Comparison of ENCODE assay signal across 23 cellular contexts in the genomic region with DNA sequence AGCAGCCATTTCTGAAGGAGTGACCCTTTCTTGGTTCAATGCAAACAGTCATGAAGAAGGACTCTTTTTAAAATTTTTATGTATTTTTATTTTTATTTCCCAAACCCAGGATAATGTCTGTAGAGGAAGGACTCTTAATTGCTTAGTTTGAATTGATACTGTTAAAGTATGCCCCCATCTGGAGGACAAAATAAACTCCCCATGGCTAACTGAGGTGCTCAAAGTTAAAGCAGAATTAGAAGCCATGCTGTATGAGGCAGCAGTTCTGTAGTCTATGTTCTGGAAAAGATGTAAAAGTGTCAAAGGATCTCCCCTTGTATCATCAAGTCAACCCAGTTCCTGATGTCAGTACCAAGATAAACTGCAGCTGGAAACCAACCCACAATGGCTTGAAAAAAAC.
"Had no signal": no experiment of that assay in that cellular context is flagged by ENCODE, and none has a peak within 500 bp of the region (broad histone marks: within the 10 kb centered on the region; RNA-seq: fewer than 3 reads in every experiment).

No MANE protein-coding gene starts in this region.

- H3K27me3 ChIP-seq: brain microvascular endothelial cell, MG63 had no signal

- H3K27me3 Mint-ChIP-seq: activated CD4-positive, alpha-beta memory T cell treated with anti-CD3 and anti-CD28 coated beads, Interleukin-2, amount 10 ng/mL, durations not matched to agents 7 days and 5 days; activated CD4-positive, alpha-beta T cell treated with anti-CD3 and anti-CD28 coated beads for 36 hours; activated naive CD8-positive, alpha-beta T cell; activated T-helper 17 cell treated with anti-CD3 and anti-CD28 coated beads, Interleukin-2, amount 50 U/mL, for 72 hours had no signal

- H3K36me3 Mint-ChIP-seq: activated naive CD8-positive, alpha-beta T cell had no signal

- H3K4me3 ChIP-seq: MG63 had no signal

- H3K27ac ChIP-seq: brain microvascular endothelial cell, VCaP had no signal

- DNase-seq: activated CD4-positive, alpha-beta memory T cell treated with anti-CD3 and anti-CD28 coated beads, Interleukin-2, amount 10 ng/mL, durations not matched to agents 7 days and 5 days; activated CD4-positive, alpha-beta T cell treated with anti-CD3 and anti-CD28 coated beads for 36 hours; activated CD4-positive, alpha-beta T cell treated with anti-CD3 and anti-CD28 coated beads, Interleukin-2, amount 50 U/mL, for 1 hour; activated gamma-delta T cell; activated naive CD4-positive, alpha-beta T cell treated with anti-CD3 and anti-CD28 coated beads for 36 hours; activated T-cell treated with anti-CD3 and anti-CD28 coated beads for 4 hours; activated T-cell treated with anti-CD3 and anti-CD28 coated beads, Interleukin-2, amount 50 U/mL, for 48 hours; amygdala; brain microvascular endothelial cell; MG63; MV-4-11; NCI-H1105; NCI-H1436; NCI-H1694 treated with DMSO at 0.1 percent for 48 hours; NCI-H2029 treated with DMSO at 0.1 percent for 48 hours; NCI-H510A treated with DMSO at 0.1 percent for 48 hours; PC-3; SIG-M5; T-helper 2 cell; T1000 had no signal

- H3K9me3 ChIP-seq: MG63 had no signal

- H3K36me3 ChIP-seq: brain microvascular endothelial cell, MG63 had no signal

- H3K4me1 Mint-ChIP-seq: activated CD4-positive, alpha-beta memory T cell treated with anti-CD3 and anti-CD28 coated beads, Interleukin-2, amount 10 ng/mL, durations not matched to agents 7 days and 5 days; activated CD4-positive, alpha-beta T cell treated with anti-CD3 and anti-CD28 coated beads for 36 hours; activated T-helper 17 cell treated with anti-CD3 and anti-CD28 coated beads, Interleukin-2, amount 50 U/mL, for 72 hours had no signal

- H3K9me3 Mint-ChIP-seq: activated naive CD4-positive, alpha-beta T cell treated with anti-CD3 and anti-CD28 coated beads for 36 hours had no signal

- H3K4me3 Mint-ChIP-seq: activated CD4-positive, alpha-beta memory T cell treated with anti-CD3 and anti-CD28 coated beads, Interleukin-2, amount 10 ng/mL, durations not matched to agents 7 days and 5 days; activated CD4-positive, alpha-beta T cell treated with anti-CD3 and anti-CD28 coated beads for 36 hours; activated naive CD4-positive, alpha-beta T cell treated with anti-CD3 and anti-CD28 coated beads for 36 hours; activated naive CD8-positive, alpha-beta T cell; activated T-helper 17 cell treated with anti-CD3 and anti-CD28 coated beads, Interleukin-2, amount 50 U/mL, for 72 hours had no signal

- ATAC-seq: activated CD4-positive, alpha-beta T cell treated with anti-CD3 and anti-CD28 coated beads for 36 hours; activated T-helper 17 cell treated with anti-CD3 and anti-CD28 coated beads, Interleukin-2, amount 50 U/mL, for 72 hours; PC-3 had no signal

- H3K27ac Mint-ChIP-seq: activated CD4-positive, alpha-beta memory T cell treated with anti-CD3 and anti-CD28 coated beads, Interleukin-2, amount 10 ng/mL, durations not matched to agents 7 days and 5 days; activated CD4-positive, alpha-beta T cell treated with anti-CD3 and anti-CD28 coated beads for 36 hours; activated naive CD4-positive, alpha-beta T cell treated with anti-CD3 and anti-CD28 coated beads for 36 hours; activated naive CD8-positive, alpha-beta T cell; activated T-helper 17 cell treated with anti-CD3 and anti-CD28 coated beads, Interleukin-2, amount 50 U/mL, for 72 hours had no signal
